ENCODE assay signal across 8 cellular contexts in the genomic region with DNA sequence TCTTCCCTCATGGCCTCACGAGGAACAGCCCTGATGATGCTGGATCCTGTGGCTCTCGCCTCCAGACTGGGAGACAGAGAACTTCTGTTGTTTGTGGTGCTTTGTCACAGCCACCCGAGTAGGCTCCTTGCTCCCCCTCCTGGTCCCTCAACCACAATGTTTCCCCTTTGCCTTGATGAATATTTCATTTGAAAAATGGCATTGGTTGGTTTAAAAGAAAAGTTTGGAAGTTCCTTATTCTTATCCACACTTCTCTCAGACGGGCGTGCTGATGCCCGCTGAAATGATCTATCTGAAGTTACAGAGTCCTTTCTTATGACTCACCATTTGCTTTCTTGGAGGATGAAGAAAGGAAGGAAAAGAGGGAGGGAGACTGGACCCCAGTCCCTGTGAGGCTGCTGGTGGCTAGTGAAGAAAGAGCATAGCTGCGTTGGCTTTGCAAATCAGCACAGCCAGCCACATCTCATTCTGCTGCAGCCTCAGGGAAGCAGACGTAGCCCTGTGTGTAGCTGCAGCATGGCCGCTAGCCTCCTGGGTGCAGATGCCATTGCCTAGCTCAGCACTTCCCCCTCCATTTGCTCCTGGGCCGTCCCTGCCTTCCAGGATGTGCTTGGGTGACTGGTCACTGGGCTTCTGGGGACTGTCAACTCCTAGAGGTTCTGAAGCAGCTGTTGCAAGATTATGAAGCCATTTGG.
A peak's percentile ranks its signal among the peaks of the same experiment; 100 is the strongest.
DNase-seq lines count a peak whose midpoint lies in the region; TF ChIP-seq lines count a peak whose summit lies in the region.

No MANE protein-coding gene starts in this region.

- no peaks in the 10 kb centered on the region for H3K36me3 Mint-ChIP-seq in glutamatergic neuron (ENCODE audit: unreplicated experiment)

- H4K20me1 ChIP-seq in OCI-LY3 (ENCODE audit: insufficient read depth, low read length) = no peaks in the 10 kb centered on the region

- H3K4me2 ChIP-seq in OCI-LY3 (ENCODE audit: low read length) = no peak overlapping the region

- H3K27me3 ChIP-seq in OCI-LY3 (ENCODE audit: low read depth, low read length) = no peaks in the 10 kb centered on the region

- H3K27ac ChIP-seq in OCI-LY3 (ENCODE audit: low read length) = no peak overlapping the region

- TF ChIP-seq CTCF in OCI-LY3 (IDR thresholded peaks at IDR 0.05; ENCODE audit: low read depth, low read length) = peak; percentile 65
- peak; percentile 25 for TF ChIP-seq CTCF in glutamatergic neuron (IDR thresholded peaks at IDR 0.05; ENCODE audit: partially characterized antibody, unreplicated experiment)

- no peak overlapping the region for H3K4me3 ChIP-seq in OCI-LY3 (ENCODE audit: low read length)

- peak; percentile 45 for DNase-seq in SIG-M5 treated with dmso at 0.1 percent for 504 hours (lab: John Stamatoyannopoulos, UW; ENCODE audit: unreplicated experiment)
- DNase-seq in SIG-M5 (lab: John Stamatoyannopoulos, UW) = no peak
- peak; percentile 13 for DNase-seq in activated effector memory CD4-positive, alpha-beta T cell treated with Interleukin-2 at 50 U/mL for 16 hours
- peak; percentile 28 for DNase-seq in glutamatergic neuron
- DNase-seq in renal cortical epithelial cell (ENCODE audit: low read depth) = peak; percentile 17
- no peak for DNase-seq in NCI-H2227 (lab: John Stamatoyannopoulos, UW; ENCODE audit: unreplicated experiment)
- DNase-seq in NCI-H187 treated with DMSO at 0.1 percent for 48 hours (lab: John Stamatoyannopoulos, UW) = no peak

- H3K4me1 ChIP-seq in OCI-LY3 (ENCODE audit: low read length) = peaks cover 18% of the 10 kb centered on the region

- no peak overlapping the region for H3K27ac Mint-ChIP-seq in glutamatergic neuron (ENCODE audit: unreplicated experiment)

- peaks cover 3% of the 10 kb centered on the region for H3K27me3 Mint-ChIP-seq in glutamatergic neuron (ENCODE audit: unreplicated experiment)

- no peaks in the 10 kb centered on the region for H3K79me2 ChIP-seq in OCI-LY3 (ENCODE audit: low read length)

- no peaks in the 10 kb centered on the region for H3K9me3 ChIP-seq in OCI-LY3 (ENCODE audit: insufficient read depth, low read length)

- H3K9me3 Mint-ChIP-seq in glutamatergic neuron (ENCODE audit: unreplicated experiment) = peaks cover 4% of the 10 kb centered on the region

- H2AFZ ChIP-seq in OCI-LY3 (ENCODE audit: low read depth, low read length) = peak overlapping the region; percentile 11; the same call in 1 of the 2 replicates

- peaks cover 2% of the 10 kb centered on the region for H3K4me1 Mint-ChIP-seq in glutamatergic neuron (ENCODE audit: low read depth, unreplicated experiment)

- H3K36me3 ChIP-seq in OCI-LY3 (replicated peaks; ENCODE audit: low read depth, low read length) = no peaks in the 10 kb centered on the region

- no peak overlapping the region for H3K4me3 Mint-ChIP-seq in glutamatergic neuron (ENCODE audit: unreplicated experiment)

- no peak overlapping the region for H3K9ac ChIP-seq in OCI-LY3 (ENCODE audit: low read length)

Comparison
In these comparisons a context has a peak if more than half of its experiments do, and no peak if none do; other contexts are left out.
1. DNase-seq: peak in SIG-M5 treated with dmso at 0.1 percent for 504 hours (single experiment), activated effector memory CD4-positive, alpha-beta T cell treated with Interleukin-2 at 50 U/mL for 16 hours (single experiment), glutamatergic neuron (single experiment) and renal cortical epithelial cell (single experiment); none in SIG-M5 (single experiment), NCI-H2227 (single experiment) and NCI-H187 treated with DMSO at 0.1 percent for 48 hours (single experiment).